ENCODE assay signal across 14 cellular contexts in the genomic region with DNA sequence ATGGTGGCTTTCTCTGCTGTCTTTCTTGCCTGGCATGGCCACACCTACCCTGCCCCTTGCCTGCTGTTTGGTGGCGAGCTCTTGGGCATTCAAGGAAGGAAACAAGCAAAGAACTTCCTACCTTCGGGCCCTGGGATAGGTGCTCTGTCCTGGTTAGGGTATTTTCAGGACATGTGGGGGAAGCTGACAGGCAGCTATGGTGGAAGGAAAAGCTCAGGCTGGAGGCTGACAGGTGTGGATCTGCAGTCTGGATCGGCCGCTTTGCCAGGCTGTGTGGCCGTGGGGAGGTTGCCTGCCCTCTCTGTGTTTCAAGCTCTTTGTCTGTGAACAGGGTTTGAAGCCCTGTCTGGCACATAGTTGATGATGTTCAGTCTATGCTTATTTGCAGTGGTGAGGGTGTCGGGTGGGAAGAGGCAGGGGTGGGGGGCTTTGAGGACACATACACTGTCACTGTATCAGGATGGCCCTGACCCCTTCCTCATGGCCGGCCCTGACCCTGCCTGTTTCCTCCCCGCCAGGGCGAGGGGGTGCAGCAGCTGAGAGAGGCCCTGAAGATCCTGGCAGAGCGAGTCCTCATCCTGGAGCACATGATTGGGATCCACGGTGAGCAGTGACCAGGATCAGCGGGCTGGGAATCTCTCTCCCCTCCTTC.
"Had no signal": no experiment of that assay in that cellular context is flagged by ENCODE, and none has a peak within 500 bp of the region (broad histone marks: within the 10 kb centered on the region; RNA-seq: fewer than 3 reads in every experiment).

No MANE protein-coding gene starts in this region.

- H3K9me3 Mint-ChIP-seq: activated T-cell treated with anti-CD3 and anti-CD28 coated beads, Interleukin-2, amount 50 U/mL, for 72 hours; nephron progenitor cell had no signal

- H3K4me1 ChIP-seq: colonic mucosa, gastrocnemius medialis, heart right ventricle, left ventricle myocardium inferior, stomach, thyroid gland had no signal

- H3K27ac ChIP-seq: cardiac muscle cell, colonic mucosa, gastrocnemius medialis, heart right ventricle, left ventricle myocardium inferior, ovary, stomach, thyroid gland had no signal

- H3K4me3 ChIP-seq: cardiac muscle cell, colonic mucosa, gastrocnemius medialis, heart right ventricle, left ventricle myocardium inferior, ovary, stomach, thyroid gland had no signal

- H3K27me3 ChIP-seq: cardiac muscle cell, colonic mucosa, gastrocnemius medialis, ovary, thyroid gland had no signal

- H3K4me3 Mint-ChIP-seq: activated T-cell treated with anti-CD3 and anti-CD28 coated beads, Interleukin-2, amount 50 U/mL, for 72 hours; nephron progenitor cell had no signal

- DNase-seq: activated gamma-delta T cell treated with Interleukin-2 at 50 U/mL for 16 hours; activated T-cell treated with anti-CD3 and anti-CD28 coated beads, Interleukin-2, amount 50 U/mL, for 72 hours; colonic mucosa; effector CD4-positive, alpha-beta T cell; heart right ventricle; left ventricle myocardium inferior; mesendoderm; nephron progenitor cell; ovary; stimulated activated CD4-positive, alpha-beta T cell treated with anti-CD3 and anti-CD28 coated beads, Interleukin-4, amount 100 ng/mL, for 4 hours; stomach; thyroid gland had no signal

- H3K27ac Mint-ChIP-seq: activated T-cell treated with anti-CD3 and anti-CD28 coated beads, Interleukin-2, amount 50 U/mL, for 72 hours; nephron progenitor cell had no signal

- H3K9me3 ChIP-seq: colonic mucosa, gastrocnemius medialis, heart right ventricle, left ventricle myocardium inferior, ovary, stomach, thyroid gland had no signal

- ATAC-seq: activated T-cell treated with anti-CD3 and anti-CD28 coated beads, Interleukin-2, amount 50 U/mL, for 72 hours; gastrocnemius medialis; heart right ventricle had no signal

- H3K36me3 ChIP-seq: cardiac muscle cell, colonic mucosa, gastrocnemius medialis, heart right ventricle, left ventricle myocardium inferior, ovary, stomach, thyroid gland had no signal
